ENCODE assay signal across 15 cellular contexts in the genomic region with DNA sequence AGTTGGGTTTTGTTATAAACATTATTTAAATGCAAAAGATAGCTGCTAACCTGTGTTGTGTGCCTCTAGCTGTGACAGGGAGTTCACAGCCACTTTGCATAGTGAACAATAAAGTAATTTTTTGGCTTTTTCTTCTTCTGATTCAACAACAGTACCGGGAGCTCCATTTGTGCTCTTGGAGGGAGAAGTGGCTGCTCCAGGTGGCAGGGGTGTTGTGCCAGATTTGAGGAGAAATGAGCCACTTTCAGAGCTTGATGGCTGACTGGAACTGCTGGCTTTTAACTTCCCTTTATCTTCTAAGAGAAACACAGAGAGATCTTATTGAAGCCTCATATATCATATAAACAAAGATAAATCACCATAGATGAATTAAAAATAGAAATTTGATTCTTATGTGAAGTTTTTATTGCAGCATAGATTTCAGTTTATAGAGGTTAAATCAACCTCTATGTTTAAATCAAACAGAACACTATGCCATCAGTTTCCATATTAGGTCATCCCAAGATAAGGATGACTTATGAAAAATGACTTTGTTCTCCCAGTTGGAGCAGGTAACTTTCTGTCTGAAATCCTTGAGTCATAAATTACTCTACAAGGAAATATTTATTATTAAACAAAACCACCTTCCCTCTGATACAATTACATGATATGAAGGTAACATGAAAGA.
"Had no signal": no experiment of that assay in that cellular context is flagged by ENCODE, and none has a peak within 500 bp of the region (broad histone marks: within the 10 kb centered on the region; RNA-seq: fewer than 3 reads in every experiment).

No MANE protein-coding gene starts in this region.

- ATAC-seq: activated T-cell treated with anti-CD3 and anti-CD28 coated beads, Interleukin-2, amount 50 U/mL, for 72 hours; gastrocnemius medialis; heart right ventricle; left ventricle myocardium superior had no signal

- H3K4me3 ChIP-seq: cardiac muscle cell, colonic mucosa, gastrocnemius medialis, heart right ventricle, right atrium auricular region, smooth muscle cell had no signal

- H3K36me3 ChIP-seq: cardiac muscle cell, colonic mucosa, gastrocnemius medialis, heart right ventricle, right atrium auricular region had no signal

- H3K27ac ChIP-seq: colonic mucosa, gastrocnemius medialis, heart right ventricle, right atrium auricular region had no signal

- FAIRE-seq: astrocyte, islet of Langerhans had no signal

- H3K9me3 ChIP-seq: colonic mucosa, gastrocnemius medialis, heart right ventricle, right atrium auricular region had no signal

- H3K27me3 ChIP-seq: cardiac muscle cell, colonic mucosa, gastrocnemius medialis, right atrium auricular region had no signal

- H3K4me2 ChIP-seq: smooth muscle cell had no signal

- DNase-seq: activated CD4-positive, alpha-beta memory T cell treated with anti-CD3 and anti-CD28 coated beads for 36 hours; activated CD4-positive, alpha-beta T cell treated with anti-CD3 and anti-CD28 coated beads for 1 hour; activated naive CD4-positive, alpha-beta T cell treated with Interleukin-2 at 50 U/mL for 16 hours; activated T-cell treated with anti-CD3 and anti-CD28 coated beads, Interleukin-2, amount 50 U/mL, for 72 hours; colonic mucosa; gastrocnemius medialis; heart right ventricle; left ventricle myocardium superior; stimulated activated naive CD4-positive, alpha-beta T cell treated with Interleukin-2 at 50 U/mL for 16 hours; trophoblast cell had no signal

- H3K4me1 ChIP-seq: colonic mucosa had no signal
